In the genomic region with DNA sequence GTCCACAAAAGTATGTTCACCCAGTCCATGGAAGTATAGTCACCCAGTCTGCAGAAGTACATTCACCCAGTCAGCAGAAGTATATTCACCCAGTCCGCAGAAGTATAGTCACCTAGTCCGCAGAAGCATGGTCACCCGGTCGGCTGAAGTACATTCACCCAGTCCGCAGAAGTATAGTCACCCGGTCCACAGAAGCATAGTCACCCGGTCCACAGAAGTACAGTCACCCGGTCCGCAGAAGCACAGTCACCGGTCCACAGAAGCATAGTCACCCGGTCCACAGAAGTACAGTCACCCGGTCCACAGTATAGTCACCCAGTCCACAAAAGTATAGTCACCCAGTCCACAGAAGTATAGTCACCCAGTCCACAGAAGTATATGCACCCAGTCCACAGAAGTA, we compare ENCODE assay signal across 8 cellular contexts. TPM values are rescaled to one million over a fixed set of nuclear protein-coding genes. Genes with fewer than 3 reads are reported as not detected.
"Had no signal": no experiment of that assay in that cellular context is flagged by ENCODE, and none has a peak within 500 bp of the region (broad histone marks: within the 10 kb centered on the region; RNA-seq: fewer than 3 reads in every experiment).

No MANE protein-coding gene starts in this region.

- H3K4me3 ChIP-seq: GM23248, HAP-1 had no signal

- H3K27ac Mint-ChIP-seq: HFFc6 had no signal

- H3K27ac ChIP-seq: GM23248 had no signal

- H3K4me1 ChIP-seq: HAP-1 had no signal

- H3K9me3 ChIP-seq: HAP-1 had no signal

- DNase-seq: GM23248, GOT3, H7, HFFc6, IMR-90 had no signal

- H3K9me3 Mint-ChIP-seq: HFFc6 had no signal

- ATAC-seq: HCT116 had no signal

- H3K4me3 Mint-ChIP-seq: HFFc6 had no signal

RNA-seq across cellular contexts. Expression of gene COL9A3, which starts 36.0 kb away (rescaled TPM):
- total RNA-seq: GM23248, H4 had no signal
